Comparison of ENCODE assay signal across 20 cellular contexts in the genomic region with DNA sequence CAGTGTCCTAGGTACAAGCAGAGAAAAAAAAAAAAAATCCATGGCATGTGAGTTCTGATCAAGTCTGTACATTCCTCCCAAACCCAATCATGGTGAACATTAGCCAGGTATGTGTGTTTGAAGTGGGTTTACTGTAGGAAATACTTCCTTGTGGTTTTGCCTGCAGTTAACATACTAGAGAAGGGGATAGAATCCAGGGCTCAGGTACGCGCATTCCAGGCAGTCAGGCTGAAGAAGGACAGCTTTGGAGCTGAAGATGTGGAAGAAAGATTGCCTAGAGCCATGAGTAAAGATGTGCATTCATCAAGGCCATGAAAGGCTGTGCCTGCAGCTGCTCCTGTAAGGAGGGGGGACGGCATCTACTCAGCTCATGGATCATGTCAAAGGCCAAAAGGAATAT.
"Had no signal": no experiment of that assay in that cellular context is flagged by ENCODE, and none has a peak within 500 bp of the region (broad histone marks: within the 10 kb centered on the region; RNA-seq: fewer than 3 reads in every experiment).

No MANE protein-coding gene starts in this region.

- H3K9me3 ChIP-seq: SK-N-SH had no signal

- DNase-seq: IMR-90, Karpas-422, KG1, MM.1S, NCI-H1092 treated with DMSO at 0.1 percent for 48 hours, NCI-H1436, NCI-H187, NCI-H2029, NCI-H2081 treated with DMSO at 0.1 percent for 48 hours, NCI-H2171, NCI-H226, NCI-H446, NCI-H510A, NCI-H524 treated with DMSO at 0.1 percent for 48 hours, NCI-H69, NCI-H774, RPMI8226, SHP77, SK-N-SH, SW 1271 had no signal
